In genomic region chr11:830295-831131, GRCh38 we compare ENCODE assay signal across 8 cellular contexts. TPM values are rescaled to one million over a fixed set of nuclear protein-coding genes. Genes with fewer than 3 reads are reported as not detected.
DNase-seq lines count a peak whose midpoint lies in the region; ATAC-seq and TF ChIP-seq lines count a peak whose summit lies in the region.

No MANE protein-coding gene starts in this region.

- peak overlapping the region; percentile 43 for H3K4me3 ChIP-seq in AG04449 (ENCODE audit: low read depth, low read length)
- peak overlapping the region; percentile 45 for H3K4me3 ChIP-seq in upper lobe of right lung

- H3K27me3 Mint-ChIP-seq in activated CD8-positive, alpha-beta memory T cell treated with anti-CD3 and anti-CD28 coated beads, Interleukin-2, amount 10 ng/mL, durations not matched to agents 7 days and 5 days, result peaks cover 42% of the 10 kb centered on the region
- H3K27me3 Mint-ChIP-seq in naive B cell, result peaks cover 16 to 50% (median 29%) of the 10 kb centered on the region in 3 donors

- POLR2A ChIA-PET in AG04449 (lab: Yijun Ruan, JAX), result interaction anchor here (1.0 to 8.7 kb wide), 5 partner anchors 10 to 20 kb away, joined by 3 to 109 read pairs (median 3); partner anchors contain the start of genes PNPLA2, POLR2L and TSPAN4

- ATAC-seq in GM19351 (IDR thresholded peaks at IDR 0.05; ENCODE audit: unreplicated experiment) (peak; percentile 44), esophagus mucosa (peak; percentile 7), naive B cell (ENCODE audit: low read depth in 2 of 2) (peak; percentile 44 to 49), upper lobe of right lung (peak; percentile 59)
- peak; percentile 62 for ATAC-seq in activated CD8-positive, alpha-beta memory T cell treated with anti-CD3 and anti-CD28 coated beads, Interleukin-2, amount 10 ng/mL, durations not matched to agents 7 days and 5 days

- intact Hi-C loops in upper lobe of right lung (cut with DNase I), result no loop called here

- no peaks in the 10 kb centered on the region for H3K9me3 Mint-ChIP-seq in activated CD8-positive, alpha-beta memory T cell treated with anti-CD3 and anti-CD28 coated beads, Interleukin-2, amount 10 ng/mL, durations not matched to agents 7 days and 5 days (ENCODE audit: low read depth)
- no peaks in the 10 kb centered on the region for H3K9me3 Mint-ChIP-seq in naive B cell

- no peak overlapping the region for H3K27ac Mint-ChIP-seq in activated CD8-positive, alpha-beta memory T cell treated with anti-CD3 and anti-CD28 coated beads, Interleukin-2, amount 10 ng/mL, durations not matched to agents 7 days and 5 days
- H3K27ac Mint-ChIP-seq in naive B cell, result no peak overlapping the region

- H3K4me3 Mint-ChIP-seq in activated CD8-positive, alpha-beta memory T cell treated with anti-CD3 and anti-CD28 coated beads, Interleukin-2, amount 10 ng/mL, durations not matched to agents 7 days and 5 days, result peak overlapping the region; percentile 13
- H3K4me3 Mint-ChIP-seq in naive B cell, result peak overlapping the region; percentile 20 to 87 (median 78)

- DNase-seq in AG04449 (ENCODE audit: low read depth, low spot score) (no peak), NCI-H2171 treated with DMSO at 0.1 percent for 48 hours (lab: John Stamatoyannopoulos, UW) (peak; percentile 66), naive B cell (peak; percentile 58), upper lobe of right lung (peak; percentile 92), DMS 273 treated with DMSO at 0.1 percent for 48 hours (lab: John Stamatoyannopoulos, UW) (no peak)
- DNase-seq in activated CD8-positive, alpha-beta memory T cell treated with anti-CD3 and anti-CD28 coated beads, Interleukin-2, amount 10 ng/mL, durations not matched to agents 7 days and 5 days, result peak; percentile 82

- CTCF ChIA-PET in AG04449 (lab: Yijun Ruan, JAX), result interaction anchor here (1.2 to 1.3 kb wide), 2 partner anchors 9 to 94 kb away, joined by 3 to 7 read pairs; no protein-coding TSS in a partner anchor
- CTCF ChIA-PET in activated CD8-positive, alpha-beta memory T cell treated with anti-CD3 and anti-CD28 coated beads, Interleukin-2, amount 10 ng/mL, durations not matched to agents 7 days and 5 days (lab: Charles Lee), result interaction anchor here (0.5 to 2.3 kb wide), 5 partner anchors 10 to 476 kb away, joined by 3 to 6 read pairs (median 4); no protein-coding TSS in a partner anchor

- peaks cover 2% of the 10 kb centered on the region for H3K36me3 ChIP-seq in upper lobe of right lung

- peaks cover 9% of the 10 kb centered on the region for H3K27me3 ChIP-seq in upper lobe of right lung

- H3K36me3 Mint-ChIP-seq in activated CD8-positive, alpha-beta memory T cell treated with anti-CD3 and anti-CD28 coated beads, Interleukin-2, amount 10 ng/mL, durations not matched to agents 7 days and 5 days, result no peaks in the 10 kb centered on the region
- H3K36me3 Mint-ChIP-seq in naive B cell, result no peaks in the 10 kb centered on the region

- H3K4me1 Mint-ChIP-seq in activated CD8-positive, alpha-beta memory T cell treated with anti-CD3 and anti-CD28 coated beads, Interleukin-2, amount 10 ng/mL, durations not matched to agents 7 days and 5 days, result peaks cover 39% of the 10 kb centered on the region
- H3K4me1 Mint-ChIP-seq in naive B cell, result peaks cover 37 to 48% (median 37%) of the 10 kb centered on the region in 3 donors

- peaks cover 81% of the 10 kb centered on the region for H3K4me1 ChIP-seq in upper lobe of right lung

- H3K27ac ChIP-seq in upper lobe of right lung, result no peak overlapping the region

- TF ChIP-seq CTCF in AG04449 (IDR thresholded peaks at IDR 0.05; ENCODE audit: insufficient read depth, low read length, missing control alignments) (no peak), upper lobe of right lung (IDR thresholded peaks at IDR 0.05) (no peak)

- no peaks in the 10 kb centered on the region for H3K9me3 ChIP-seq in upper lobe of right lung

RNA-seq across cellular contexts. Expression of gene CD151, which starts 2.2 kb away (rescaled TPM):
- 10 to 100 TPM; 23.1 to 54.9 TPM for total RNA-seq in activated CD8-positive, alpha-beta memory T cell treated with anti-CD3 and anti-CD28 coated beads, Interleukin-2, amount 10 ng/mL, durations not matched to agents 7 days and 5 days
- total RNA-seq in esophagus mucosa (109 TPM), upper lobe of right lung (486 TPM)
- 1 to 10 TPM; 1.2 to 5.8 (median 3.2) TPM for polyA plus RNA-seq in naive B cell (ENCODE audit: low read depth in 6 of 6)

RNA-seq across cellular contexts. Expression of gene CRACR2B, which starts 2.8 kb away (rescaled TPM):
- total RNA-seq in activated CD8-positive, alpha-beta memory T cell treated with anti-CD3 and anti-CD28 coated beads, Interleukin-2, amount 10 ng/mL, durations not matched to agents 7 days and 5 days, result 10 to 100 TPM; 11.3 to 14.1 TPM
- total RNA-seq in esophagus mucosa (3.3 TPM), upper lobe of right lung (34.3 TPM)
- under 1 TPM in 3 of 6 donors, not detected in 3; 0.41 to 1.00 (median 0.55) TPM for polyA plus RNA-seq in naive B cell (ENCODE audit: low read depth in 6 of 6)

RNA-seq across cellular contexts. Expression of gene PNPLA2, which starts 11.8 kb away (rescaled TPM):
- total RNA-seq in activated CD8-positive, alpha-beta memory T cell treated with anti-CD3 and anti-CD28 coated beads, Interleukin-2, amount 10 ng/mL, durations not matched to agents 7 days and 5 days, result 10 to 100 TPM; 64.7 to 70.0 TPM
- total RNA-seq in esophagus mucosa (24.5 TPM), upper lobe of right lung (143 TPM)
- polyA plus RNA-seq in naive B cell (ENCODE audit: low read depth in 6 of 6), result 10 to 100 TPM; 13.0 to 49.9 (median 26.9) TPM

RNA-seq across cellular contexts. Expression of gene POLR2L, which starts 11.8 kb away (rescaled TPM):
- 100 to 1,000 TPM in 1 of 2 experiments, 10 to 100 TPM in 1; 87.6 to 114 TPM for total RNA-seq in activated CD8-positive, alpha-beta memory T cell treated with anti-CD3 and anti-CD28 coated beads, Interleukin-2, amount 10 ng/mL, durations not matched to agents 7 days and 5 days
- 177 TPM for total RNA-seq in esophagus mucosa
- 10 to 100 TPM; 41.3 to 68.4 (median 55.9) TPM for polyA plus RNA-seq in naive B cell (ENCODE audit: low read depth in 6 of 6)
- 138 TPM for total RNA-seq in upper lobe of right lung

RNA-seq across cellular contexts. Expression of gene TSPAN4, which starts 12.1 kb away (rescaled TPM):
- total RNA-seq in activated CD8-positive, alpha-beta memory T cell treated with anti-CD3 and anti-CD28 coated beads, Interleukin-2, amount 10 ng/mL, durations not matched to agents 7 days and 5 days, result 10 to 100 TPM in 1 of 2 experiments, 1 to 10 TPM in 1; 7.8 to 17.8 TPM
- total RNA-seq in esophagus mucosa (8.4 TPM), upper lobe of right lung (167 TPM)
- 1 to 10 TPM in 5 of 6 donors, not detected in 1; 1.5 to 3.4 (median 2.8) TPM for polyA plus RNA-seq in naive B cell (ENCODE audit: low read depth in 6 of 6)

Comparison
In these comparisons a context has a peak if more than half of its experiments do, and no peak if none do; other contexts are left out.
1. DNase-seq: peak in NCI-H2171 treated with DMSO at 0.1 percent for 48 hours (single experiment), activated CD8-positive, alpha-beta memory T cell treated with anti-CD3 and anti-CD28 coated beads, Interleukin-2, amount 10 ng/mL, durations not matched to agents 7 days and 5 days (single experiment), naive B cell (single experiment) and upper lobe of right lung (single experiment); none in AG04449 (single experiment) and DMS 273 treated with DMSO at 0.1 percent for 48 hours (single experiment).
2. ATAC-seq: peak in every context shown above with its lines; median percentile 62 in activated CD8-positive, alpha-beta memory T cell treated with anti-CD3 and anti-CD28 coated beads, Interleukin-2, amount 10 ng/mL, durations not matched to agents 7 days and 5 days; 59 in upper lobe of right lung; 46 in naive B cell; 44 in GM19351; 7 in esophagus mucosa.